Comparison of ENCODE assay signal across 18 cellular contexts in genomic region chr15:68684476-68684875, GRCh38.
"Had no signal": no experiment of that assay in that cellular context is flagged by ENCODE, and none has a peak within 500 bp of the region (broad histone marks: within the 10 kb centered on the region; RNA-seq: fewer than 3 reads in every experiment).

No MANE protein-coding gene starts in this region.

- H3K4me1 ChIP-seq: foreskin keratinocyte, pancreas, prostate gland, right lobe of liver, testis had no signal

- ATAC-seq: effector memory CD8-positive, alpha-beta T cell; foreskin keratinocyte; mucosa of descending colon; naive thymus-derived CD8-positive, alpha-beta T cell; pancreas; right lobe of liver; stimulated activated naive B cell treated with anti-CD40 and anti-IgM and Interleukin-4, amounts not matched to agents 10 μg/mL and 1 μg/mL and 100 μg/mL, for 72 hours; stimulated activated naive CD8-positive, alpha-beta T cell treated with anti-CD3 and anti-CD28 coated beads, Interleukin-15, amount 100 ng/mL, for 72 hours had no signal

- H3K36me3 ChIP-seq: neural progenitor cell, pancreas, prostate gland, right lobe of liver, tibial nerve had no signal

- DNase-seq: effector memory CD8-positive, alpha-beta T cell; foreskin keratinocyte; kidney glomerular epithelial cell; mammary epithelial cell; mucosa of descending colon; naive thymus-derived CD8-positive, alpha-beta T cell; occipital lobe; stimulated activated CD4-positive, alpha-beta T cell treated with anti-CD3 and anti-CD28 coated beads, Interleukin-2, amount 100 ng/mL, for 24 hours; stimulated activated CD4-positive, alpha-beta T cell treated with anti-CD3 and anti-CD28 coated beads, Interleukin-4, amount 100 ng/mL, for 4 hours; stimulated activated naive B cell treated with anti-CD40 and anti-IgM and Interleukin-4, amounts not matched to agents 10 μg/mL and 1 μg/mL and 100 μg/mL, for 72 hours; stimulated activated naive CD8-positive, alpha-beta T cell treated with anti-CD3 and anti-CD28 coated beads, Interleukin-15, amount 100 ng/mL, for 72 hours; testis had no signal

- H3K27me3 ChIP-seq: hepatocyte, neural progenitor cell, pancreas, right lobe of liver, testis, tibial nerve had no signal

- H3K9ac ChIP-seq: neural progenitor cell had no signal

- H3K27ac ChIP-seq: foreskin keratinocyte, hepatocyte, neural progenitor cell, pancreas, prostate gland, right lobe of liver, testis, tibial nerve had no signal

- H3K4me3 ChIP-seq: hepatocyte, mucosa of descending colon, neural progenitor cell, pancreas, prostate gland, right lobe of liver, testis, tibial nerve had no signal

- FAIRE-seq: pancreas had no signal

- H3K9me3 ChIP-seq: mucosa of descending colon, pancreas, prostate gland, right lobe of liver, testis, tibial nerve had no signal
